In genomic region chr2:118464546-118464945, GRCh38 we compare ENCODE assay signal across 25 cellular contexts.
"Had no signal": no experiment of that assay in that cellular context is flagged by ENCODE, and none has a peak within 500 bp of the region (broad histone marks: within the 10 kb centered on the region; RNA-seq: fewer than 3 reads in every experiment).

No MANE protein-coding gene starts in this region.

- H3K27ac ChIP-seq: dorsolateral prefrontal cortex, foreskin keratinocyte, gastroesophageal sphincter, heart left ventricle, hepatocyte, neural progenitor cell, prostate gland, right atrium auricular region, transverse colon, upper lobe of right lung, uterus had no signal

- H3K27me3 ChIP-seq: right atrium auricular region, upper lobe of right lung, uterus had no signal

- H3K9me3 ChIP-seq: gastroesophageal sphincter, heart left ventricle, prostate gland, right atrium auricular region, transverse colon, upper lobe of right lung, uterus had no signal

- H3K4me2 ChIP-seq: hepatocyte, neural progenitor cell had no signal

- DNase-seq: cerebellar nuclear complex; dorsolateral prefrontal cortex; effector CD4-positive, alpha-beta T cell; foreskin keratinocyte; heart left ventricle; kidney; left cardiac atrium; naive B cell; stimulated activated CD4-positive, alpha-beta T cell treated with anti-CD3 and anti-CD28 coated beads, Interleukin-2, amount 100 ng/mL, for 24 hours; stimulated activated CD4-positive, alpha-beta T cell treated with anti-CD3 and anti-CD28 coated beads, Interleukin-4, amount 100 ng/mL, for 24 hours; stimulated activated naive B cell treated with anti-CD40 and anti-IgM and Interleukin-4, amounts not matched to agents 10 μg/mL and 1 μg/mL and 100 μg/mL, for 72 hours; transverse colon; upper lobe of right lung; uterus had no signal

- H3K4me1 Mint-ChIP-seq: memory B cell; naive B cell; nephron; stimulated activated naive B cell treated with anti-CD40 and anti-IgM and Interleukin-4, amounts not matched to agents 10 μg/mL and 1 μg/mL and 100 μg/mL, for 72 hours had no signal

- H3K79me2 ChIP-seq: hepatocyte had no signal

- H3K36me3 Mint-ChIP-seq: memory B cell; naive B cell; neural progenitor cell; stimulated activated naive B cell treated with anti-CD40 and anti-IgM and Interleukin-4, amounts not matched to agents 10 μg/mL and 1 μg/mL and 100 μg/mL, for 72 hours had no signal

- H3K36me3 ChIP-seq: gastroesophageal sphincter, heart left ventricle, neural progenitor cell, prostate gland, right atrium auricular region, transverse colon, upper lobe of right lung, uterus had no signal

- FAIRE-seq: colon, kidney had no signal

- H3K4me3 ChIP-seq: dorsolateral prefrontal cortex, gastroesophageal sphincter, heart left ventricle, hepatocyte, lung, neural progenitor cell, prostate gland, right atrium auricular region, transverse colon, upper lobe of right lung, uterus had no signal

- H3K9ac ChIP-seq: neural progenitor cell had no signal

- H3K9me3 Mint-ChIP-seq: memory B cell; nephron; neural progenitor cell; stimulated activated naive B cell treated with anti-CD40 and anti-IgM and Interleukin-4, amounts not matched to agents 10 μg/mL and 1 μg/mL and 100 μg/mL, for 72 hours; stimulated activated naive CD8-positive, alpha-beta T cell treated with anti-CD3 and anti-CD28 coated beads, Interleukin-15, Interleukin-2, amounts not matched to agents 100 ng/mL and 50 ng/mL, for 24 hours had no signal

- ATAC-seq: foreskin keratinocyte; gastroesophageal sphincter; heart left ventricle; left cardiac atrium; sciatic nerve; stimulated activated naive B cell treated with anti-CD40 and anti-IgM and Interleukin-4, amounts not matched to agents 10 μg/mL and 1 μg/mL and 100 μg/mL, for 72 hours; upper lobe of right lung had no signal

- H2AFZ ChIP-seq: hepatocyte, neural progenitor cell had no signal

- H3K4me3 Mint-ChIP-seq: memory B cell; naive B cell; nephron; neural progenitor cell; stimulated activated naive B cell treated with anti-CD40 and anti-IgM and Interleukin-4, amounts not matched to agents 10 μg/mL and 1 μg/mL and 100 μg/mL, for 72 hours; stimulated activated naive CD8-positive, alpha-beta T cell treated with anti-CD3 and anti-CD28 coated beads, Interleukin-15, Interleukin-2, amounts not matched to agents 100 ng/mL and 50 ng/mL, for 24 hours had no signal

- H3K4me1 ChIP-seq: foreskin keratinocyte, gastroesophageal sphincter, heart left ventricle, neural progenitor cell, prostate gland, right atrium auricular region, transverse colon, upper lobe of right lung, uterus had no signal

- H3K27ac Mint-ChIP-seq: memory B cell; naive B cell; nephron; neural progenitor cell; stimulated activated naive B cell treated with anti-CD40 and anti-IgM and Interleukin-4, amounts not matched to agents 10 μg/mL and 1 μg/mL and 100 μg/mL, for 72 hours; stimulated activated naive CD8-positive, alpha-beta T cell treated with anti-CD3 and anti-CD28 coated beads, Interleukin-15, Interleukin-2, amounts not matched to agents 100 ng/mL and 50 ng/mL, for 24 hours had no signal
